Comparison of ENCODE assay signal across 12 cellular contexts in genomic region chr15:77657629-77658238, GRCh38. TPM values are rescaled to one million over a fixed set of nuclear protein-coding genes. Genes with fewer than 3 reads are reported as not detected.
A peak's percentile ranks its signal among the peaks of the same experiment; 100 is the strongest.
DNase-seq lines count a peak whose midpoint lies in the region; ATAC-seq and TF ChIP-seq lines count a peak whose summit lies in the region.
"Had no signal": no experiment of that assay in that cellular context is flagged by ENCODE, and none has a peak within 500 bp of the region (broad histone marks: within the 10 kb centered on the region; RNA-seq: fewer than 3 reads in every experiment).

No MANE protein-coding gene starts in this region.

- no peak for TF ChIP-seq POLR2A in testis (IDR thresholded peaks at IDR 0.05)

- WGBS in testis, 2 donors, result 37 to 47% methylated on average over 20 to 23 of the region's 23 CpGs

- intact Hi-C loops in testis (cut with DNase I; ENCODE audit: low total_unique reads), result no loop called here

- H3K27me3 ChIP-seq in testis, result no peaks in the 10 kb centered on the region
- H3K27me3 ChIP-seq: BLaER1 had no signal

- H3K4me1 ChIP-seq in testis, result peaks cover 15% of the 10 kb centered on the region
- H3K4me1 ChIP-seq: A549 had no signal

- TF ChIP-seq CTCF in testis (IDR thresholded peaks at IDR 0.05), result no peak

- H3K27ac ChIP-seq in angular gyrus (ENCODE audit: low read depth, low read length) (peak overlapping the region; percentile 56), testis (no peak overlapping the region)
- H3K27ac ChIP-seq: A549, BLaER1 had no signal

- ATAC-seq in GM21367 (IDR thresholded peaks at IDR 0.05; ENCODE audit: unreplicated experiment) (no peak), HG02938 (IDR thresholded peaks at IDR 0.05; ENCODE audit: unreplicated experiment) (no peak), GM19035 (IDR thresholded peaks at IDR 0.05; ENCODE audit: unreplicated experiment) (no peak)
- ATAC-seq: A549 had no signal

- H3K4me3 ChIP-seq in testis, result no peak overlapping the region
- H3K4me3 ChIP-seq: A549, BLaER1 had no signal

- DNase-seq in NCI-H524 (lab: John Stamatoyannopoulos, UW) (peak; percentile 67 to 86), occipital lobe (lab: John Stamatoyannopoulos, UW) (peak; percentile 68), testis (peak; percentile 59)
- DNase-seq: DMS79, GOT3, H9 had no signal

- no peaks in the 10 kb centered on the region for H3K9me3 ChIP-seq in testis
- H3K9me3 ChIP-seq: BLaER1 had no signal

- H3K36me3 ChIP-seq in testis (ENCODE audit: low read depth, missing control alignments), result no peaks in the 10 kb centered on the region
- H3K36me3 ChIP-seq: BLaER1 had no signal

RNA-seq across cellular contexts. Expression of gene LINGO1, which starts 25.0 kb away (rescaled TPM):
- total RNA-seq in occipital lobe (45.7 TPM), testis (10 to 100 TPM; 16.6 to 22.4 TPM)
- polyA plus RNA-seq in testis (ENCODE audit: insufficient read depth, low read depth, low replicate concordance), result 16.7 TPM
